ENCODE assay signal across 1 cellular context in genomic region chr4:1907848-1908525, GRCh38.
TF ChIP-seq lines count a peak whose summit lies in the region.

No MANE protein-coding gene starts in this region.

TF ChIP-seq in SK-N-SH, 30 proteins besides CTCF, POLR2A, EP300 and RAD21 (continued from another document):
- TF ChIP-seq, protein P1, sequence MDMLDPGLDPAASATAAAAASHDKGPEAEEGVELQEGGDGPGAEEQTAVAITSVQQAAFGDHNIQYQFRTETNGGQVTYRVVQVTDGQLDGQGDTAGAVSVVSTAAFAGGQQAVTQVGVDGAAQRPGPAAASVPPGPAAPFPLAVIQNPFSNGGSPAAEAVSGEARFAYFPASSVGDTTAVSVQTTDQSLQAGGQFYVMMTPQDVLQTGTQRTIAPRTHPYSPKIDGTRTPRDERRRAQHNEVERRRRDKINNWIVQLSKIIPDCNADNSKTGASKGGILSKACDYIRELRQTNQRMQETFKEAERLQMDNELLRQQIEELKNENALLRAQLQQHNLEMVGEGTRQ (IDR thresholded peaks at IDR 0.05; ENCODE audit: borderline replicate concordance, low read depth, low read length), result no peak
- no peak for TF ChIP-seq FOSL2 (IDR thresholded peaks at IDR 0.05; ENCODE audit: borderline replicate concordance, low read depth)
- TF ChIP-seq ELF1 (IDR thresholded peaks at IDR 0.05), result no peak
- no peak for TF ChIP-seq POLR2AphosphoS5 (IDR thresholded peaks at IDR 0.05; ENCODE audit: low read depth, low read length)
- TF ChIP-seq MEF2A (IDR thresholded peaks at IDR 0.05; ENCODE audit: borderline replicate concordance, low read depth), result no peak
- no peak for TF ChIP-seq ZBTB33 (IDR thresholded peaks at IDR 0.05; ENCODE audit: borderline replicate concordance, low read depth)
- no peak for TF ChIP-seq YY1 (IDR thresholded peaks at IDR 0.05; ENCODE audit: low read depth)
- no peak for TF ChIP-seq TAF1 (IDR thresholded peaks at IDR 0.05; ENCODE audit: borderline replicate concordance, low read depth, low read length)
- TF ChIP-seq MAX (IDR thresholded peaks at IDR 0.05; ENCODE audit: low read depth), result no peak
- no peak for TF ChIP-seq RFX5 (IDR thresholded peaks at IDR 0.05; ENCODE audit: low read length)
- no peak for TF ChIP-seq NRF1 (IDR thresholded peaks at IDR 0.05; ENCODE audit: low read depth, low read length)
